Comparison of ENCODE assay signal across 1 cellular context in genomic region chr11:46216765-46217089, GRCh38.
TF ChIP-seq lines count a peak whose summit lies in the region.

No MANE protein-coding gene starts in this region.

TF ChIP-seq in IMR-90, 13 proteins besides CTCF, POLR2A, EP300 and RAD21 (continued from another document):
- TF ChIP-seq ELK1 (IDR thresholded peaks at IDR 0.05; ENCODE audit: borderline replicate concordance, low read depth, low read length) (no peak), RCOR1 (IDR thresholded peaks at IDR 0.05; ENCODE audit: insufficient replicate concordance, low read length) (no peak)
